In genomic region chr20:62581806-62582205, GRCh38 we compare ENCODE assay signal across 20 cellular contexts.
"Had no signal": no experiment of that assay in that cellular context is flagged by ENCODE, and none has a peak within 500 bp of the region (broad histone marks: within the 10 kb centered on the region; RNA-seq: fewer than 3 reads in every experiment).

No MANE protein-coding gene starts in this region.

- H3K4me3 ChIP-seq: heart left ventricle, left ventricle myocardium inferior, right lobe of liver, skin epidermis, testis, transverse colon had no signal

- H3K27me3 ChIP-seq: testis had no signal

- H3K9me3 ChIP-seq: heart left ventricle, left ventricle myocardium inferior, right lobe of liver, testis, transverse colon had no signal

- H3K36me3 ChIP-seq: heart left ventricle, left ventricle myocardium inferior, right lobe of liver, transverse colon had no signal

- ATAC-seq: activated CD4-positive, alpha-beta T cell treated with anti-CD3 and anti-CD28 coated beads for 36 hours; activated T-cell treated with anti-CD3 and anti-CD28 coated beads, Interleukin-2, amount 50 U/mL, for 72 hours; esophagus mucosa; naive thymus-derived CD8-positive, alpha-beta T cell; right lobe of liver; stimulated activated naive CD8-positive, alpha-beta T cell treated with anti-CD3 and anti-CD28 coated beads, Interleukin-15, Interleukin-2, amounts not matched to agents 100 U/mL and 50 U/mL, for 24 hours had no signal

- H3K4me1 ChIP-seq: right lobe of liver, testis had no signal

- H3K27ac ChIP-seq: heart left ventricle, left ventricle myocardium inferior, right lobe of liver, skin epidermis, testis, transverse colon had no signal

- DNase-seq: activated CD4-positive, alpha-beta T cell treated with anti-CD3 and anti-CD28 coated beads for 36 hours; activated CD4-positive, CD25-positive, alpha-beta regulatory T cell; activated naive CD4-positive, alpha-beta T cell; activated T-cell treated with anti-CD3 and anti-CD28 coated beads for 4 hours; activated T-cell treated with anti-CD3 and anti-CD28 coated beads, Interleukin-2, amount 50 U/mL, for 72 hours; anterior cingulate cortex; endodermal cell; foreskin fibroblast; left ventricle myocardium inferior; naive thymus-derived CD8-positive, alpha-beta T cell; posterior cingulate gyrus; right lobe of liver; stimulated activated CD4-positive, alpha-beta T cell treated with anti-CD3 and anti-CD28 coated beads, Interleukin-12 subunit alpha, Interleukin-12 subunit beta, amount 100 ng/mL, for 4 hours; stimulated activated CD4-positive, alpha-beta T cell treated with anti-CD3 and anti-CD28 coated beads, Interleukin-4, amount 100 ng/mL, for 1 hour; stimulated activated naive CD8-positive, alpha-beta T cell treated with anti-CD3 and anti-CD28 coated beads, Interleukin-15, Interleukin-2, amounts not matched to agents 100 U/mL and 50 U/mL, for 24 hours; testis; transverse colon had no signal
